In genomic region chr7:121395494-121395960, GRCh38 we compare ENCODE assay signal across 8 cellular contexts. TPM values are rescaled to one million over a fixed set of nuclear protein-coding genes. Genes with fewer than 3 reads are reported as not detected.
A peak's percentile ranks its signal among the peaks of the same experiment; 100 is the strongest.
DNase-seq lines count a peak whose midpoint lies in the region; ATAC-seq and TF ChIP-seq lines count a peak whose summit lies in the region.

No MANE protein-coding gene starts in this region.

- H3K4me1 Mint-ChIP-seq in glutamatergic neuron (ENCODE audit: low read depth, unreplicated experiment), result peaks cover 4% of the 10 kb centered on the region

- H3K9me3 Mint-ChIP-seq in glutamatergic neuron (ENCODE audit: unreplicated experiment), result peaks cover 1% of the 10 kb centered on the region

- ATAC-seq in Right ventricle myocardium superior (ENCODE audit: poor library complexity), result no peak
- ATAC-seq in HG02885 (IDR thresholded peaks at IDR 0.05; ENCODE audit: poor library complexity, unreplicated experiment), result peak; percentile 42

- peaks cover 4% of the 10 kb centered on the region for H3K36me3 Mint-ChIP-seq in glutamatergic neuron (ENCODE audit: unreplicated experiment)

- intact Hi-C loops in Right ventricle myocardium superior (cut with DNase I) (no loop called here), cardiac septum (cut with DNase I) (loop anchor here (5.0 kb wide), 1 partner anchor 42 kb away; no protein-coding TSS in a partner anchor)

- no peak for TF ChIP-seq CTCF in glutamatergic neuron (IDR thresholded peaks at IDR 0.05; ENCODE audit: partially characterized antibody, unreplicated experiment)
- TF ChIP-seq CTCF in retinal pigment epithelial cell (conservative IDR thresholded peaks at IDR 0.05; ENCODE audit: low read depth, low read length), result no peak

- H3K4me3 ChIP-seq in retinal pigment epithelial cell (ENCODE audit: low read length), result peak overlapping the region; percentile 68

- H3K27me3 Mint-ChIP-seq in glutamatergic neuron (ENCODE audit: unreplicated experiment), result peaks cover 5% of the 10 kb centered on the region

- H3K4me3 Mint-ChIP-seq in glutamatergic neuron (ENCODE audit: unreplicated experiment), result peak overlapping the region; percentile 94

- peak; percentile 47 for DNase-seq in Right ventricle myocardium superior
- no peak for DNase-seq in cardiac septum (ENCODE audit: low spot score)
- DNase-seq in NCI-H748 (lab: John Stamatoyannopoulos, UW; ENCODE audit: unreplicated experiment), result peak; percentile 73
- peak; percentile 32 for DNase-seq in activated effector memory CD4-positive, alpha-beta T cell treated with Interleukin-2 at 50 U/mL for 16 hours
- no peak for DNase-seq in glutamatergic neuron
- no peak for DNase-seq in retinal pigment epithelial cell (ENCODE audit: low read depth)
- no peak for DNase-seq in MV-4-11 (lab: John Stamatoyannopoulos, UW)

- H3K27ac Mint-ChIP-seq in glutamatergic neuron (ENCODE audit: unreplicated experiment), result peak overlapping the region; percentile 84

RNA-seq across cellular contexts. Expression of gene FAM3C, which starts 0.6 kb away (rescaled TPM):
- total RNA-seq in Right ventricle myocardium superior (36.5 TPM), cardiac septum (51.0 TPM), glutamatergic neuron (ENCODE audit: unreplicated experiment) (19.9 TPM)

Comparison
In these comparisons a context has a peak if more than half of its experiments do, and no peak if none do; other contexts are left out.
1. DNase-seq: peak in Right ventricle myocardium superior (single experiment), NCI-H748 (single experiment) and activated effector memory CD4-positive, alpha-beta T cell treated with Interleukin-2 at 50 U/mL for 16 hours (single experiment); none in cardiac septum (single experiment), glutamatergic neuron (single experiment), retinal pigment epithelial cell (single experiment) and MV-4-11 (single experiment).